In genomic region chr2:57855207-57855606, GRCh38 we compare ENCODE assay signal across 19 cellular contexts.
DNase-seq lines count a peak whose midpoint lies in the region; ATAC-seq and TF ChIP-seq lines count a peak whose summit lies in the region.
"Had no signal": no experiment of that assay in that cellular context is flagged by ENCODE, and none has a peak within 500 bp of the region (broad histone marks: within the 10 kb centered on the region; RNA-seq: fewer than 3 reads in every experiment).

No MANE protein-coding gene starts in this region.

- H3K4me3 ChIP-seq in epithelial cell of proximal tubule (ENCODE audit: low read depth, low read length) (no peak overlapping the region), MM.1S (ENCODE audit: low read length) (no peak overlapping the region)
- H3K4me3 ChIP-seq: BLaER1, GM12878, GM23338 had no signal

- H4K20me1 ChIP-seq in MM.1S (ENCODE audit: insufficient read depth, low read length) = no peaks in the 10 kb centered on the region
- H4K20me1 ChIP-seq: BLaER1 had no signal

- no peaks in the 10 kb centered on the region for H3K36me3 ChIP-seq in MM.1S (replicated peaks; ENCODE audit: insufficient read depth, low read length)
- H3K36me3 ChIP-seq: BLaER1 had no signal

- no peak overlapping the region for H3K9ac ChIP-seq in MM.1S (ENCODE audit: low read length)
- H3K9ac ChIP-seq: BLaER1 had no signal

- ATAC-seq in HG03571 (IDR thresholded peaks at IDR 0.05; ENCODE audit: unreplicated experiment) = no peak
- ATAC-seq: GM12878, GM23338, HCT116 had no signal

- no peak overlapping the region for H3K4me2 ChIP-seq in MM.1S (ENCODE audit: low read depth, low read length)
- H3K4me2 ChIP-seq: BLaER1, GM23338 had no signal

- no peaks in the 10 kb centered on the region for H3K79me2 ChIP-seq in MM.1S (ENCODE audit: low read length)

- H3K4me1 ChIP-seq in MM.1S (ENCODE audit: low read length) = peaks cover 6% of the 10 kb centered on the region; the same call in 1 of the 2 replicates

- peak; percentile 17 for DNase-seq in CD1c-positive myeloid dendritic cell (ENCODE audit: extremely low spot score)
- peak; percentile 13 for DNase-seq in OCI-M1 (lab: John Stamatoyannopoulos, UW)
- peak; percentile 7 for DNase-seq in epithelial cell of proximal tubule (ENCODE audit: low read depth)
- DNase-seq in MM.1S = no peak
- no peak for DNase-seq in GM19240 (ENCODE audit: insufficient read length, low spot score)
- DNase-seq: CD4-positive, alpha-beta T cell; CD8-positive, alpha-beta memory T cell; DMS 273 treated with DMSO at 0.1 percent for 48 hours; DMS79; EL; GDM1; H9 had no signal

- H3K9me3 ChIP-seq in MM.1S (replicated peaks; ENCODE audit: insufficient read depth, low read length) = no peaks in the 10 kb centered on the region

- no peaks in the 10 kb centered on the region for H3K27me3 ChIP-seq in MM.1S (replicated peaks; ENCODE audit: insufficient read depth, low read length)
- H3K27me3 ChIP-seq: BLaER1 had no signal

- no peaks in the 10 kb centered on the region for H3K9me2 ChIP-seq in MM.1S (replicated peaks; ENCODE audit: insufficient read depth, low read length)

- H3K27ac ChIP-seq in MM.1S (ENCODE audit: low read length) = no peak overlapping the region
- H3K27ac ChIP-seq: 22Rv1, BLaER1, C4-2B had no signal

- H2AFZ ChIP-seq in MM.1S (ENCODE audit: low read length) = no peak overlapping the region
- H2AFZ ChIP-seq: GM23338 had no signal

- no peaks in the 10 kb centered on the region for H3F3A ChIP-seq in MM.1S (ENCODE audit: insufficient read depth, low read length)

- TF ChIP-seq CTCF in epithelial cell of proximal tubule (conservative IDR thresholded peaks at IDR 0.05; ENCODE audit: low read depth, low read length) = no peak
- TF ChIP-seq CTCF in MM.1S (IDR thresholded peaks at IDR 0.05; ENCODE audit: low read length) = no peak

Comparison
In these comparisons a context has a peak if more than half of its experiments do, and no peak if none do; other contexts are left out.
1. DNase-seq: peak in CD1c-positive myeloid dendritic cell (single experiment), OCI-M1 (single experiment) and epithelial cell of proximal tubule (single experiment); none in MM.1S (single experiment) and GM19240 (single experiment).